9 cellular contexts compared by ENCODE assay signal in genomic region chr14:104694991-104695659, GRCh38. TPM values are rescaled to one million over a fixed set of nuclear protein-coding genes. Genes with fewer than 3 reads are reported as not detected.
DNase-seq lines count a peak whose midpoint lies in the region; ATAC-seq lines count a peak whose summit lies in the region.
"Had no signal": no experiment of that assay in that cellular context is flagged by ENCODE, and none has a peak within 500 bp of the region (broad histone marks: within the 10 kb centered on the region; RNA-seq: fewer than 3 reads in every experiment).

No MANE protein-coding gene starts in this region.

- H3K9ac ChIP-seq in skeletal muscle satellite cell (ENCODE audit: low read depth, low read length), result no peak overlapping the region

- no peaks in the 10 kb centered on the region for H3K9me3 ChIP-seq in skeletal muscle satellite cell (replicated peaks; ENCODE audit: low read length)
- H3K9me3 ChIP-seq: SJCRH30 had no signal

- no peak overlapping the region for H3K4me3 ChIP-seq in skeletal muscle satellite cell (ENCODE audit: low read length)
- H3K4me3 ChIP-seq: SJCRH30 had no signal

- peaks cover 72% of the 10 kb centered on the region for H3K4me1 ChIP-seq in skeletal muscle satellite cell (ENCODE audit: control insufficient read depth, insufficient read depth, low read length)
- H3K4me1 ChIP-seq: SJCRH30 had no signal

- ATAC-seq in GM21619 (IDR thresholded peaks at IDR 0.05; ENCODE audit: unreplicated experiment), result no peak

- H3K27me3 ChIP-seq in skeletal muscle satellite cell (ENCODE audit: control insufficient read depth, insufficient read depth, low read length), result no peaks in the 10 kb centered on the region
- H3K27me3 ChIP-seq: SJCRH30 had no signal

- peaks cover 74% of the 10 kb centered on the region for H3K36me3 ChIP-seq in skeletal muscle satellite cell (ENCODE audit: insufficient read depth, low read length)

- peak overlapping the region; percentile 97 for H3K4me2 ChIP-seq in skeletal muscle satellite cell (ENCODE audit: low read length)

- peak; percentile 76 for DNase-seq in HT-29 (ENCODE audit: low spot score)
- DNase-seq in T-helper 22 cell (ENCODE audit: low read depth), result peak; percentile 20
- peak; percentile 14 for DNase-seq in effector CD8-positive, alpha-beta T cell (lab: John Stamatoyannopoulos, UW)
- no peak for DNase-seq in mesenteric fat pad (ENCODE audit: low spot score)
- no peak for DNase-seq in GM19238 (ENCODE audit: insufficient read length, low spot score)
- no peak for DNase-seq in SKM-1 treated with dmso at 0.1 percent for 144 hours (lab: John Stamatoyannopoulos, UW; ENCODE audit: unreplicated experiment)
- DNase-seq: SJCRH30 had no signal

RNA-seq across cellular contexts. Expression of gene INF2, which starts 5.7 kb away (rescaled TPM):
- 293 and 322 TPM in 2 replicates for total RNA-seq in HT-29 (2014; rRNA removed; shearing (Covaris generic))
- total RNA-seq in skeletal muscle satellite cell (2012; rRNA removed), result 52.5 and 54.0 TPM in 2 replicates
- 160 TPM for total RNA-seq in mesenteric fat pad

RNA-seq across cellular contexts. Expression of gene ADSS1, which starts 28.9 kb away (rescaled TPM):
- 2.1 and 8.3 TPM in 2 replicates for total RNA-seq in HT-29 (2014; rRNA removed; shearing (Covaris generic))
- total RNA-seq in skeletal muscle satellite cell (2012; rRNA removed), result 1.0 and 2.8 TPM in 2 replicates
- total RNA-seq in mesenteric fat pad, result 5.2 TPM

RNA-seq across cellular contexts. Expression of gene SIVA1, which starts 57.8 kb away (rescaled TPM):
- 243 and 250 TPM in 2 replicates for total RNA-seq in HT-29 (2014; rRNA removed; shearing (Covaris generic))
- 122 and 180 TPM in 2 replicates for total RNA-seq in skeletal muscle satellite cell (2012; rRNA removed)
- total RNA-seq in mesenteric fat pad, result 60.0 TPM

Comparison
In these comparisons a context has a peak if more than half of its experiments do, and no peak if none do; other contexts are left out.
1. DNase-seq: peak in HT-29 (single experiment), T-helper 22 cell (single experiment) and effector CD8-positive, alpha-beta T cell (single experiment); none in mesenteric fat pad (single experiment), GM19238 (single experiment) and SKM-1 treated with dmso at 0.1 percent for 144 hours (single experiment).